In genomic region chr5:142749321-142749720, GRCh38 we compare ENCODE assay signal across 1 cellular context.
TF ChIP-seq lines count a peak whose summit lies in the region.

No MANE protein-coding gene starts in this region.

TF ChIP-seq in HepG2, 621 proteins besides CTCF, POLR2A, EP300 and RAD21 (continued from another document):
- no peak for TF ChIP-seq ZBTB40 (IDR thresholded peaks at IDR 0.05)
- no peak for TF ChIP-seq ZBTB40 (CRISPR knock-in tag; IDR thresholded peaks at IDR 0.05)
- no peak for TF ChIP-seq FOXK1 (CRISPR knock-in tag; IDR thresholded peaks at IDR 0.05; ENCODE audit: borderline replicate concordance, low read depth)
- no peak for TF ChIP-seq ZNF510 (CRISPR knock-in tag; IDR thresholded peaks at IDR 0.05; ENCODE audit: low read depth)
